Comparison of ENCODE assay signal across 14 cellular contexts in the genomic region with DNA sequence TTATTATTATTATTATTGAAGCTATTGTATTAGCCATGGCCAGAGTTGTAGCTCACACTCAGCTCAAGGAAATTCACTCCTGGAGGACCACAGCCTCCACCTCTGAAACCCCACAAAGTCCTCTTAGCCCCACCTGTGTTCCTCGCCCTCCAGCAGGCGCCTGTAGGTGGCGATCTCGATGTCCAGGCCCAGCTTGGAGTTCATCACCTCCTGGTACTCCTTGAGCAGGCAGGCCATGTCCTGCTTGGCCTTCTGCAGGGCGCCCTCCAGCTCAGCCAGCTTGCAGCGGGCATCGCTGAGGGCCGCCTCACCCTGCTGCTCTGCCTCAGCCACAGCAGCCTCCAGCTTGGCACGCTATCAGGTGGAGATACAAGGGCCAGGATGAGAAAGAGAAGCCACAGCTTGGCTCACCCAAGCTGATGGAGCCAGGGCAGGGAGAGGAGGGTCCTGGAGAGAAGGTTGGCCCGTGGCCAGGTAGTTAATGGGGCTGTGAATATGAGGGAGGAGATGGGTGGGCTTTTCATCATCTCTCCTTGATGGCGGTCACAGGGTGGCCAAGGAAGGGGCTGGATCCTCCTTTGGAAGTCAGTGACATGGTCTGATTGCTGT. TPM values are rescaled to one million over a fixed set of nuclear protein-coding genes. Genes with fewer than 3 reads are reported as not detected.
A peak's percentile ranks its signal among the peaks of the same experiment; 100 is the strongest.
DNase-seq lines count a peak whose midpoint lies in the region; ATAC-seq, FAIRE-seq and TF ChIP-seq lines count a peak whose summit lies in the region.
"Had no signal": no experiment of that assay in that cellular context is flagged by ENCODE, and none has a peak within 500 bp of the region (broad histone marks: within the 10 kb centered on the region; RNA-seq: fewer than 3 reads in every experiment).

No MANE protein-coding gene starts in this region.

- WGBS in A549 (ENCODE audit: missing lambda C conversion rate), result 80% methylated on average over 11 of the region's 11 CpGs

- no peaks in the 10 kb centered on the region for H3K9me3 ChIP-seq in A549
- no peaks in the 10 kb centered on the region for H3K9me3 ChIP-seq in OCI-LY3 (ENCODE audit: insufficient read depth, low read length)
- no peaks in the 10 kb centered on the region for H3K9me3 ChIP-seq in effector memory CD4-positive, alpha-beta T cell (ENCODE audit: control insufficient read depth, low read length)
- H3K9me3 ChIP-seq: SJSA1, tibial artery had no signal

- 0 out of 6 replicates have a peak overlapping the region, but pooled peaks of 1 of the 2 experiments have one; percentile 12 for H3K27ac ChIP-seq in A549
- H3K27ac ChIP-seq in OCI-LY3 (ENCODE audit: low read length), result no peak overlapping the region
- no peak overlapping the region for H3K27ac ChIP-seq in effector memory CD4-positive, alpha-beta T cell (ENCODE audit: insufficient read depth, low read length, poor library complexity, severe bottlenecking)
- H3K27ac ChIP-seq: GM23248, SJSA1, tibial artery had no signal

- intact Hi-C loops in sciatic nerve (cut with DNase I), result no loop called here

- H3K4me2 ChIP-seq in A549, result no peak overlapping the region
- no peak overlapping the region for H3K4me2 ChIP-seq in OCI-LY3 (ENCODE audit: low read length)

- no peak for TF ChIP-seq RAD21 in A549 (conservative IDR thresholded peaks at IDR 0.05 in 1 of 2, IDR thresholded peaks at IDR 0.05 in 1 of 2)

- no peaks in the 10 kb centered on the region for H4K20me1 ChIP-seq in OCI-LY3 (ENCODE audit: insufficient read depth, low read length)

- CTCF ChIA-PET in A549 (lab: Yijun Ruan, JAX), result interaction anchor here (0.7 to 46.1 kb wide), 13 partner anchors 9 to 618 kb away, joined by 3 to 1221 read pairs (median 4); no protein-coding TSS in a partner anchor
- CTCF ChIA-PET in GM10248 (lab: Yijun Ruan, JAX), result interaction anchor here (1.2 to 2.1 kb wide), 5 partner anchors 10 to 618 kb away, joined by 3 to 15 read pairs (median 7); no protein-coding TSS in a partner anchor

- FAIRE-seq in A549 (lab: Jason Lieb, UNC), result no peak

- no peaks in the 10 kb centered on the region for H3K36me3 ChIP-seq in OCI-LY3 (replicated peaks; ENCODE audit: low read depth, low read length)
- no peaks in the 10 kb centered on the region for H3K36me3 ChIP-seq in effector memory CD4-positive, alpha-beta T cell (ENCODE audit: control insufficient read depth, insufficient read depth, low read length)
- H3K36me3 ChIP-seq: SJSA1, tibial artery had no signal

- in situ Hi-C loops in G401 (cut with HindIII; ENCODE audit: low sequenced_read_pairs), result no loop called here

- H3K9ac ChIP-seq in OCI-LY3 (ENCODE audit: low read length), result no peak overlapping the region
- H3K9ac ChIP-seq: GM23248 had no signal

- DNase-seq in A549 (ENCODE audit: low read depth in 1 of 2, low spot score in 1 of 2), result peak; percentile 36 to 40
- DNase-seq in GM10248 (ENCODE audit: extremely low spot score), result no peak
- DNase-seq in epithelial cell of proximal tubule (ENCODE audit: low read depth), result no peak
- DNase-seq in NOMO-1 treated with DMSO at 0.1 percent for 48 hours (lab: John Stamatoyannopoulos, UW; ENCODE audit: unreplicated experiment), result no peak
- no peak for DNase-seq in G401 (ENCODE audit: low spot score)
- DNase-seq in sciatic nerve (ENCODE audit: low spot score), result no peak
- DNase-seq in effector memory CD4-positive, alpha-beta T cell, result no peak
- DNase-seq: GM23248, hippocampal formation, Kasumi-1, NCI-H226 had no signal

- TF ChIP-seq POLR2A in A549 (IDR thresholded peaks at IDR 0.05; ENCODE audit: low read length), result no peak

- no peak overlapping the region for H2AFZ ChIP-seq in OCI-LY3 (ENCODE audit: low read depth, low read length)
- H2AFZ ChIP-seq: GM23248 had no signal

- peak in 1 of 2 experiments; percentile 63; a peak in 3 of 6 replicates for ATAC-seq in A549
- no peak for ATAC-seq in sciatic nerve

- peak; percentile 19; the same call in 2 of the 3 replicates for TF ChIP-seq CTCF in A549 (IDR thresholded peaks at IDR 0.05)
- TF ChIP-seq CTCF in GM10248 (IDR thresholded peaks at IDR 0.05; ENCODE audit: control extremely low read depth, extremely low read depth, low read depth, missing control alignments), result peak; percentile 6
- peak; percentile 44 for TF ChIP-seq CTCF in OCI-LY3 (IDR thresholded peaks at IDR 0.05; ENCODE audit: low read depth, low read length)
- peak; percentile 45 for TF ChIP-seq CTCF in epithelial cell of proximal tubule (conservative IDR thresholded peaks at IDR 0.05; ENCODE audit: low read depth, low read length)

- H3K4me3 ChIP-seq in A549, result no peak overlapping the region
- no peak overlapping the region for H3K4me3 ChIP-seq in OCI-LY3 (ENCODE audit: low read length)
- no peak overlapping the region for H3K4me3 ChIP-seq in epithelial cell of proximal tubule (ENCODE audit: low read depth, low read length)
- H3K4me3 ChIP-seq in effector memory CD4-positive, alpha-beta T cell (ENCODE audit: insufficient read depth, low read depth, low read length, poor library complexity, severe bottlenecking), result no peak overlapping the region
- H3K4me3 ChIP-seq: GM23248, SJSA1, tibial artery had no signal

- TF ChIP-seq EP300 in A549 (IDR thresholded peaks at IDR 0.05), result no peak

- POLR2A ChIA-PET in A549 (lab: Yijun Ruan, JAX), result no interaction called here
- POLR2A ChIA-PET in GM10248 (lab: Yijun Ruan, JAX), result no interaction called here

- H3K27me3 ChIP-seq in OCI-LY3 (ENCODE audit: low read depth, low read length), result peaks cover 31% of the 10 kb centered on the region
- no peaks in the 10 kb centered on the region for H3K27me3 ChIP-seq in effector memory CD4-positive, alpha-beta T cell (replicated peaks; ENCODE audit: control insufficient read depth, insufficient read depth, low read length, poor library complexity, severe bottlenecking)
- H3K27me3 ChIP-seq: SJSA1 had no signal

- 0 out of 3 replicates have a peak, but pooled peaks cover 3% of the 10 kb centered on the region for H3K4me1 ChIP-seq in A549
- peaks cover 17% of the 10 kb centered on the region for H3K4me1 ChIP-seq in OCI-LY3 (ENCODE audit: low read length)
- H3K4me1 ChIP-seq in effector memory CD4-positive, alpha-beta T cell (ENCODE audit: control insufficient read depth, insufficient read depth, low read length, poor library complexity, severe bottlenecking), result no peaks in the 10 kb centered on the region
- H3K4me1 ChIP-seq: SJSA1, tibial artery had no signal

- H3K79me2 ChIP-seq in OCI-LY3 (ENCODE audit: low read length), result no peaks in the 10 kb centered on the region

TF ChIP-seq in A549, 52 proteins besides CTCF, POLR2A, EP300 and RAD21 (continues in another document):
- TF ChIP-seq HDAC2 (IDR thresholded peaks at IDR 0.05), result no peak
- no peak for TF ChIP-seq FOXS1 (CRISPR knock-in tag; IDR thresholded peaks at IDR 0.05)
- TF ChIP-seq KDM1A (IDR thresholded peaks at IDR 0.05; ENCODE audit: low read depth), result no peak
- no peak for TF ChIP-seq TFCP2L1 (CRISPR knock-in tag; IDR thresholded peaks at IDR 0.05)
- no peak for TF ChIP-seq RCOR1 (IDR thresholded peaks at IDR 0.05; ENCODE audit: low read depth, low read length)
- TF ChIP-seq MAZ (IDR thresholded peaks at IDR 0.05; ENCODE audit: borderline replicate concordance, low read depth, low read length), result no peak
- TF ChIP-seq ZSCAN20 (CRISPR knock-in tag; IDR thresholded peaks at IDR 0.05), result no peak
- TF ChIP-seq JUNB (IDR thresholded peaks at IDR 0.05), result no peak
- no peak for TF ChIP-seq HOXB5 (CRISPR knock-in tag; IDR thresholded peaks at IDR 0.05)
- no peak for TF ChIP-seq JUN (IDR thresholded peaks at IDR 0.05)
- TF ChIP-seq NR3C1 (IDR thresholded peaks at IDR 0.05), result no peak
- TF ChIP-seq EHMT2 (IDR thresholded peaks at IDR 0.05; ENCODE audit: low read depth), result no peak
- no peak for TF ChIP-seq POLR2AphosphoS2 (conservative IDR thresholded peaks at IDR 0.05; ENCODE audit: low read length)
- no peak for TF ChIP-seq MYC (IDR thresholded peaks at IDR 0.05; ENCODE audit: borderline replicate concordance, low read length)
- no peak for TF ChIP-seq HOXA7 (CRISPR knock-in tag; IDR thresholded peaks at IDR 0.05)

RNA-seq across cellular contexts. Expression of a gene that starts 5.1 kb away (rescaled TPM):
- polyA plus RNA-seq in A549 (2011; rRNA removed) (0.07 TPM in 1 of 2 replicates, not detected in the other), A549 (2017; fragmentation: RNase III; extraction: RNeasy Plus Mini Kit Qiagen cat#74134 plus additional on column Dnase treatment) (2.9 to 4.8 TPM (median 3.7 TPM) in 3 replicates)
- 0.04 and 0.09 TPM in 2 replicates for polyA plus RNA-seq in A549 (2012; cell fraction: cytosol; rRNA removed)
- polyA plus RNA-seq in A549 (2012; cell fraction: nucleus; rRNA removed), result 0.04 TPM in 2 replicates
- polyA minus RNA-seq in A549 (2011; rRNA and poly(A)+ RNA removed), result not detected in 2 replicates
- total RNA-seq in epithelial cell of proximal tubule (not detected in 2 replicates), sciatic nerve (not detected)
- not detected in 2 replicates for total RNA-seq in G401 (2014; rRNA removed; shearing (Covaris generic))
- total RNA-seq: GM23248, SJSA1 had no signal
- polyA plus RNA-seq: GM23248 had no signal

RNA-seq across cellular contexts. Expression of a gene that starts 23.2 kb away (rescaled TPM):
- polyA plus RNA-seq in A549 (2011; rRNA removed) (not detected in 2 replicates), A549 (2017; fragmentation: RNase III; extraction: RNeasy Plus Mini Kit Qiagen cat#74134 plus additional on column Dnase treatment) (not detected in 3 replicates)
- 0.01 and 0.03 TPM in 2 replicates for polyA plus RNA-seq in A549 (2012; cell fraction: cytosol; rRNA removed)
- polyA plus RNA-seq in A549 (2012; cell fraction: nucleus; rRNA removed), result 0.02 and 0.05 TPM in 2 replicates
- polyA minus RNA-seq in A549 (2011; rRNA and poly(A)+ RNA removed), result not detected in 2 replicates
- total RNA-seq in epithelial cell of proximal tubule (not detected in 2 replicates), sciatic nerve (not detected)
- not detected in 2 replicates for total RNA-seq in G401 (2014; rRNA removed; shearing (Covaris generic))
- total RNA-seq: GM23248, SJSA1 had no signal
- polyA plus RNA-seq: GM23248 had no signal

RNA-seq across cellular contexts. Expression of a gene that starts 41.0 kb away (rescaled TPM):
- 11.6 and 20.4 TPM in 2 replicates for polyA plus RNA-seq in A549 (2011; rRNA removed)
- 2.3 TPM in 2 replicates for polyA plus RNA-seq in A549 (2012; cell fraction: cytosol; rRNA removed)
- polyA plus RNA-seq in A549 (2012; cell fraction: nucleus; rRNA removed), result 1.4 and 1.8 TPM in 2 replicates
- polyA plus RNA-seq in A549 (2017; fragmentation: RNase III; extraction: RNeasy Plus Mini Kit Qiagen cat#74134 plus additional on column Dnase treatment), result 43.3 to 52.1 TPM (median 44.8 TPM) in 3 replicates
- polyA minus RNA-seq in A549 (2011; rRNA and poly(A)+ RNA removed), result 3.5 and 4.8 TPM in 2 replicates
- not detected in 2 replicates for total RNA-seq in epithelial cell of proximal tubule
- total RNA-seq in G401 (2014; rRNA removed; shearing (Covaris generic)), result 0.07 TPM in 1 of 2 replicates, not detected in the other
- not detected for total RNA-seq in sciatic nerve
- total RNA-seq: GM23248, SJSA1 had no signal
- polyA plus RNA-seq: GM23248 had no signal

RNA-seq across cellular contexts. Expression of a gene that starts 43.9 kb away (rescaled TPM):
- polyA plus RNA-seq in A549 (2011; rRNA removed) (not detected in 2 replicates), A549 (2017; fragmentation: RNase III; extraction: RNeasy Plus Mini Kit Qiagen cat#74134 plus additional on column Dnase treatment) (not detected in 3 replicates)
- polyA plus RNA-seq in A549 (2012; cell fraction: cytosol; rRNA removed), result not detected in 2 replicates
- polyA plus RNA-seq in A549 (2012; cell fraction: nucleus; rRNA removed), result 0.01 TPM in 1 of 2 replicates, not detected in the other
- polyA minus RNA-seq in A549 (2011; rRNA and poly(A)+ RNA removed), result not detected in 2 replicates
- total RNA-seq in epithelial cell of proximal tubule (not detected in 2 replicates), sciatic nerve (not detected)
- not detected in 2 replicates for total RNA-seq in G401 (2014; rRNA removed; shearing (Covaris generic))
- total RNA-seq: GM23248, SJSA1 had no signal
- polyA plus RNA-seq: GM23248 had no signal

Comparison
In these comparisons a context has a peak if more than half of its experiments do, and no peak if none do; other contexts are left out.
1. DNase-seq: peak in A549 (2 of 2); none in GM10248 (single experiment), epithelial cell of proximal tubule (single experiment), NOMO-1 treated with DMSO at 0.1 percent for 48 hours (single experiment), G401 (single experiment), sciatic nerve (single experiment) and effector memory CD4-positive, alpha-beta T cell (0 of 3).
2. Peak in every context shown above with its lines, with median percentiles within 50 percentile points of each other: CTCF ChIP-seq.